ENCODE assay signal across 14 cellular contexts in genomic region chr1:205523261-205523890, GRCh38. TPM values are rescaled to one million over a fixed set of nuclear protein-coding genes. Genes with fewer than 3 reads are reported as not detected.
"Had no signal": no experiment of that assay in that cellular context is flagged by ENCODE, and none has a peak within 500 bp of the region (broad histone marks: within the 10 kb centered on the region; RNA-seq: fewer than 3 reads in every experiment).

No MANE protein-coding gene starts in this region.

- H3K27ac Mint-ChIP-seq: activated CD4-positive, alpha-beta memory T cell treated with anti-CD3 and anti-CD28 coated beads for 36 hours; activated naive CD4-positive, alpha-beta T cell treated with anti-CD3 and anti-CD28 coated beads for 36 hours; effector memory CD8-positive, alpha-beta T cell; mesothelial cell of epicardium; natural killer cell treated with Interleukin-12 subunit alpha and Interleukin-12 subunit beta and Interleukin-15 and Interleukin-18, amount 100 ng/mL, for 72 hours; stimulated activated effector memory CD8-positive, alpha-beta T cell treated with anti-CD3 and anti-CD28 coated beads, Interleukin-12 subunit alpha, Interleukin-12 subunit beta, amount 100 ng/mL, for 72 hours; type B pancreatic cell had no signal

- H3K27me3 Mint-ChIP-seq: natural killer cell treated with Interleukin-12 subunit alpha and Interleukin-12 subunit beta and Interleukin-15 and Interleukin-18, amount 100 ng/mL, for 72 hours had no signal

- H3K4me3 Mint-ChIP-seq: activated CD4-positive, alpha-beta memory T cell treated with anti-CD3 and anti-CD28 coated beads for 36 hours; activated naive CD4-positive, alpha-beta T cell treated with anti-CD3 and anti-CD28 coated beads for 36 hours; effector memory CD8-positive, alpha-beta T cell; mesothelial cell of epicardium; natural killer cell treated with Interleukin-12 subunit alpha and Interleukin-12 subunit beta and Interleukin-15 and Interleukin-18, amount 100 ng/mL, for 72 hours; stimulated activated effector memory CD8-positive, alpha-beta T cell treated with anti-CD3 and anti-CD28 coated beads, Interleukin-12 subunit alpha, Interleukin-12 subunit beta, amount 100 ng/mL, for 72 hours; type B pancreatic cell had no signal

- H3K9me3 Mint-ChIP-seq: activated CD4-positive, alpha-beta memory T cell treated with anti-CD3 and anti-CD28 coated beads for 36 hours; activated naive CD4-positive, alpha-beta T cell treated with anti-CD3 and anti-CD28 coated beads for 36 hours; effector memory CD8-positive, alpha-beta T cell; mesothelial cell of epicardium; natural killer cell treated with Interleukin-12 subunit alpha and Interleukin-12 subunit beta and Interleukin-15 and Interleukin-18, amount 100 ng/mL, for 72 hours; stimulated activated effector memory CD8-positive, alpha-beta T cell treated with anti-CD3 and anti-CD28 coated beads, Interleukin-12 subunit alpha, Interleukin-12 subunit beta, amount 100 ng/mL, for 72 hours; type B pancreatic cell had no signal

- H3K36me3 ChIP-seq: gastrocnemius medialis, neutrophil, pancreas had no signal

- H3K36me3 Mint-ChIP-seq: activated CD4-positive, alpha-beta memory T cell treated with anti-CD3 and anti-CD28 coated beads for 36 hours; mesothelial cell of epicardium; natural killer cell treated with Interleukin-12 subunit alpha and Interleukin-12 subunit beta and Interleukin-15 and Interleukin-18, amount 100 ng/mL, for 72 hours; stimulated activated effector memory CD8-positive, alpha-beta T cell treated with anti-CD3 and anti-CD28 coated beads, Interleukin-12 subunit alpha, Interleukin-12 subunit beta, amount 100 ng/mL, for 72 hours; type B pancreatic cell had no signal

- H3K4me3 ChIP-seq: esophagus muscularis mucosa, gastrocnemius medialis, pancreas, skin epidermis, thoracic aorta had no signal

- H3K4me1 Mint-ChIP-seq: stimulated activated effector memory CD8-positive, alpha-beta T cell treated with anti-CD3 and anti-CD28 coated beads, Interleukin-12 subunit alpha, Interleukin-12 subunit beta, amount 100 ng/mL, for 72 hours had no signal

- FAIRE-seq: pancreas had no signal

- H3K9me3 ChIP-seq: esophagus muscularis mucosa, gastrocnemius medialis, neutrophil, pancreas, thoracic aorta had no signal

- H3K27me3 ChIP-seq: gastrocnemius medialis, neutrophil, pancreas had no signal

- H3K27ac ChIP-seq: esophagus muscularis mucosa, gastrocnemius medialis, neutrophil, pancreas, skin epidermis, thoracic aorta had no signal

- H3K4me1 ChIP-seq: pancreas had no signal

RNA-seq across cellular contexts. Expression of gene CDK18, which starts 18.9 kb away (rescaled TPM):
- total RNA-seq: pulmonary artery endothelial cell had no signal
